Comparison of ENCODE assay signal across 27 cellular contexts in the genomic region with DNA sequence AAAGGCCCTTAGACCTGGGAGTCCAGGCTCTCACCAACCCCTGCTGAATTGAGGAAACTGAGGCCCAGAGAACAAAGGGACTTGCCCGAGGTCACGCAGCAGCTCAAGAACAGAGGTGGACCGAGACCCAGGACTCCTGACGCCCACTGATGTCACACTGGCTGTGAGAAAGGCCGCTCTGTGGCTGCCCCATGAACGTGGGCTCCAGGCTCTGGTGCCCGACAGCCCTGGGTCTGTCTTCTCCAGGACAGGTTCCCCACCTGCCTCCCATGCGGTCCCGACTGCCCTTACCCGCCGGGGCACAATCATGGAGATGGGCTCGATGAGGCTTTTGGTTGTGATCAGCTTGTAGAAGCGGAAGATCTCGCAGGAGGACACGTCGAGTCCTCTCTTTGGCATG.
"Had no signal": no experiment of that assay in that cellular context is flagged by ENCODE, and none has a peak within 500 bp of the region (broad histone marks: within the 10 kb centered on the region; RNA-seq: fewer than 3 reads in every experiment).

No MANE protein-coding gene starts in this region.

- H3K27ac Mint-ChIP-seq: activated CD4-positive, alpha-beta T cell treated with anti-CD3 and anti-CD28 coated beads, Interleukin-2, amount 10 ng/mL, durations not matched to agents 24 days and 14 days; activated naive CD4-positive, alpha-beta T cell treated with anti-CD3 and anti-CD28 coated beads, Interleukin-2, amount 10 ng/mL, durations not matched to agents 7 days and 5 days; activated T-cell treated with anti-CD3 and anti-CD28 coated beads, Interleukin-2, amount 50 U/mL, for 24 hours had no signal

- H3K9me3 Mint-ChIP-seq: activated B cell treated with CpG ODN at 0.5 μM for 24 hours; activated CD4-positive, alpha-beta T cell treated with anti-CD3 and anti-CD28 coated beads, Interleukin-2, amount 10 ng/mL, durations not matched to agents 24 days and 14 days; activated naive CD4-positive, alpha-beta T cell treated with anti-CD3 and anti-CD28 coated beads, Interleukin-2, amount 10 ng/mL, durations not matched to agents 7 days and 5 days; activated naive CD8-positive, alpha-beta T cell treated with anti-CD3 and anti-CD28 coated beads, Interleukin-2, amount 10 ng/mL, durations not matched to agents 7 days and 5 days; activated T-cell treated with anti-CD3 and anti-CD28 coated beads, Interleukin-2, amount 50 U/mL, for 24 hours; activated T-helper 17 cell treated with anti-CD3 and anti-CD28 coated beads, Interleukin-2, amount 50 U/mL, for 72 hours; T-cell had no signal

- ATAC-seq: activated CD8-positive, alpha-beta memory T cell treated with anti-CD3 and anti-CD28 coated beads, Interleukin-2, amount 10 ng/mL, durations not matched to agents 7 days and 5 days; activated T-helper 17 cell treated with anti-CD3 and anti-CD28 coated beads, Interleukin-2, amount 50 U/mL, for 72 hours; PC-3; Right ventricle myocardium inferior; T-cell had no signal

- DNase-seq: activated B cell treated with CpG ODN at 0.5 μM for 24 hours; activated CD4-positive, alpha-beta T cell treated with anti-CD3 and anti-CD28 coated beads for 1 hour; activated CD4-positive, alpha-beta T cell treated with anti-CD3 and anti-CD28 coated beads, Interleukin-2, amount 10 ng/mL, durations not matched to agents 24 days and 14 days; activated CD4-positive, alpha-beta T cell treated with anti-CD3 and anti-CD28 coated beads, Interleukin-2, amount 50 U/mL, for 48 hours; activated CD8-positive, alpha-beta memory T cell treated with anti-CD3 and anti-CD28 coated beads, Interleukin-2, amount 10 ng/mL, durations not matched to agents 7 days and 5 days; activated gamma-delta T cell treated with Interleukin-2 at 50 U/mL for 16 hours; activated naive CD4-positive, alpha-beta T cell treated with anti-CD3 and anti-CD28 coated beads, Interleukin-2, amount 10 ng/mL, durations not matched to agents 7 days and 5 days; activated naive CD8-positive, alpha-beta T cell treated with anti-CD3 and anti-CD28 coated beads, Interleukin-2, amount 10 ng/mL, durations not matched to agents 7 days and 5 days; activated T-cell treated with anti-CD3 and anti-CD28 coated beads, Interleukin-2, amount 50 U/mL, for 24 hours; adrenal gland; anterior cingulate cortex; caudate nucleus; Kasumi-1; KBM-7; NCI-H1105 treated with DMSO at 0.1 percent for 48 hours; NCI-H1436 treated with DMSO at 0.1 percent for 48 hours; NCI-H187; NCI-H2081; NCI-H446; NCI-H524; PC-3; T-cell; T-helper 2 cell; T1000 had no signal

- H3K4me1 ChIP-seq: adrenal gland had no signal

- H3K9me3 ChIP-seq: adrenal gland had no signal

- H3K4me3 Mint-ChIP-seq: activated CD4-positive, alpha-beta T cell treated with anti-CD3 and anti-CD28 coated beads, Interleukin-2, amount 10 ng/mL, durations not matched to agents 24 days and 14 days; activated CD8-positive, alpha-beta memory T cell treated with anti-CD3 and anti-CD28 coated beads, Interleukin-2, amount 10 ng/mL, durations not matched to agents 7 days and 5 days; activated naive CD4-positive, alpha-beta T cell treated with anti-CD3 and anti-CD28 coated beads, Interleukin-2, amount 10 ng/mL, durations not matched to agents 7 days and 5 days; activated naive CD8-positive, alpha-beta T cell treated with anti-CD3 and anti-CD28 coated beads, Interleukin-2, amount 10 ng/mL, durations not matched to agents 7 days and 5 days; activated T-cell treated with anti-CD3 and anti-CD28 coated beads, Interleukin-2, amount 50 U/mL, for 24 hours; activated T-helper 17 cell treated with anti-CD3 and anti-CD28 coated beads, Interleukin-2, amount 50 U/mL, for 72 hours; T-cell had no signal

- H3K27ac ChIP-seq: SK-N-MC had no signal

- H3K4me3 ChIP-seq: adrenal gland, SK-N-MC had no signal

- H3K36me3 ChIP-seq: adrenal gland had no signal

- H3K27me3 ChIP-seq: adrenal gland had no signal

- H3K27me3 Mint-ChIP-seq: activated B cell treated with CpG ODN at 0.5 μM for 24 hours; activated CD4-positive, alpha-beta T cell treated with anti-CD3 and anti-CD28 coated beads, Interleukin-2, amount 10 ng/mL, durations not matched to agents 24 days and 14 days; activated CD8-positive, alpha-beta memory T cell treated with anti-CD3 and anti-CD28 coated beads, Interleukin-2, amount 10 ng/mL, durations not matched to agents 7 days and 5 days; activated naive CD4-positive, alpha-beta T cell treated with anti-CD3 and anti-CD28 coated beads, Interleukin-2, amount 10 ng/mL, durations not matched to agents 7 days and 5 days; activated naive CD8-positive, alpha-beta T cell treated with anti-CD3 and anti-CD28 coated beads, Interleukin-2, amount 10 ng/mL, durations not matched to agents 7 days and 5 days; activated T-cell treated with anti-CD3 and anti-CD28 coated beads, Interleukin-2, amount 50 U/mL, for 24 hours; activated T-helper 17 cell treated with anti-CD3 and anti-CD28 coated beads, Interleukin-2, amount 50 U/mL, for 72 hours; T-cell had no signal
